21 cellular contexts compared by ENCODE assay signal in genomic region chr18:36567800-36568199, GRCh38.
"Had no signal": no experiment of that assay in that cellular context is flagged by ENCODE, and none has a peak within 500 bp of the region (broad histone marks: within the 10 kb centered on the region; RNA-seq: fewer than 3 reads in every experiment).

No MANE protein-coding gene starts in this region.

- DNase-seq: activated CD4-positive, alpha-beta T cell treated with anti-CD3 and anti-CD28 coated beads, Interleukin-2, amount 10 ng/mL, durations not matched to agents 7 days and 5 days; activated CD4-positive, CD25-positive, alpha-beta regulatory T cell; activated CD8-positive, alpha-beta T cell treated with anti-CD3 and anti-CD28 coated beads, Interleukin-2, amount 10 ng/mL, durations not matched to agents 7 days and 5 days; activated naive CD4-positive, alpha-beta T cell treated with anti-CD3 and anti-CD28 coated beads for 36 hours; activated T-cell treated with anti-CD3 and anti-CD28 coated beads, Interleukin-2, amount 50 U/mL, for 24 hours; erythroblast; gastrocnemius medialis; head of caudate nucleus; left colon; mucosa of descending colon; naive B cell; pancreas; right lobe of liver; stimulated activated CD4-positive, alpha-beta T cell treated with anti-CD3 and anti-CD28 coated beads, Interleukin-4, amount 100 ng/mL, for 1 hour; stimulated activated naive CD8-positive, alpha-beta T cell treated with anti-CD3 and anti-CD28 coated beads, Interleukin-15, amount 100 ng/mL, for 72 hours; transverse colon had no signal

- H3K9me3 ChIP-seq: gastrocnemius medialis, mucosa of descending colon, pancreas, right lobe of liver, suprapubic skin, transverse colon, vagina had no signal

- H3K27ac ChIP-seq: coronary artery, gastrocnemius medialis, pancreas, right lobe of liver, suprapubic skin, transverse colon, vagina had no signal

- H3K4me3 Mint-ChIP-seq: activated CD4-positive, alpha-beta T cell treated with anti-CD3 and anti-CD28 coated beads, Interleukin-2, amount 10 ng/mL, durations not matched to agents 7 days and 5 days; activated CD8-positive, alpha-beta T cell treated with anti-CD3 and anti-CD28 coated beads, Interleukin-2, amount 10 ng/mL, durations not matched to agents 7 days and 5 days; activated naive CD4-positive, alpha-beta T cell treated with anti-CD3 and anti-CD28 coated beads for 36 hours; activated T-cell treated with anti-CD3 and anti-CD28 coated beads, Interleukin-2, amount 50 U/mL, for 24 hours; brain; naive B cell; stimulated activated naive CD8-positive, alpha-beta T cell treated with anti-CD3 and anti-CD28 coated beads, Interleukin-15, amount 100 ng/mL, for 72 hours had no signal

- H3K4me2 ChIP-seq: smooth muscle cell had no signal

- H3K36me3 Mint-ChIP-seq: brain, naive B cell had no signal

- H3K4me1 Mint-ChIP-seq: activated CD4-positive, alpha-beta T cell treated with anti-CD3 and anti-CD28 coated beads, Interleukin-2, amount 10 ng/mL, durations not matched to agents 7 days and 5 days; naive B cell; stimulated activated naive CD8-positive, alpha-beta T cell treated with anti-CD3 and anti-CD28 coated beads, Interleukin-15, amount 100 ng/mL, for 72 hours had no signal

- H3K4me1 ChIP-seq: pancreas, right lobe of liver, transverse colon, vagina had no signal

- H3K27me3 ChIP-seq: gastrocnemius medialis, pancreas, right lobe of liver, suprapubic skin, transverse colon, vagina had no signal

- H3K9me3 Mint-ChIP-seq: activated CD4-positive, alpha-beta T cell treated with anti-CD3 and anti-CD28 coated beads, Interleukin-2, amount 10 ng/mL, durations not matched to agents 7 days and 5 days; activated naive CD4-positive, alpha-beta T cell treated with anti-CD3 and anti-CD28 coated beads for 36 hours; activated T-cell treated with anti-CD3 and anti-CD28 coated beads, Interleukin-2, amount 50 U/mL, for 24 hours; brain; stimulated activated naive CD8-positive, alpha-beta T cell treated with anti-CD3 and anti-CD28 coated beads, Interleukin-15, amount 100 ng/mL, for 72 hours had no signal

- H3K36me3 ChIP-seq: gastrocnemius medialis, pancreas, right lobe of liver, suprapubic skin, transverse colon, vagina had no signal

- ATAC-seq: activated CD8-positive, alpha-beta T cell treated with anti-CD3 and anti-CD28 coated beads, Interleukin-2, amount 10 ng/mL, durations not matched to agents 7 days and 5 days; gastrocnemius medialis; left colon; mucosa of descending colon; pancreas; stimulated activated naive CD8-positive, alpha-beta T cell treated with anti-CD3 and anti-CD28 coated beads, Interleukin-15, amount 100 ng/mL, for 72 hours had no signal

- FAIRE-seq: pancreas had no signal

- H3K4me3 ChIP-seq: coronary artery, gastrocnemius medialis, mucosa of descending colon, pancreas, right lobe of liver, smooth muscle cell, suprapubic skin, transverse colon, vagina had no signal

- H3K27ac Mint-ChIP-seq: activated CD4-positive, alpha-beta T cell treated with anti-CD3 and anti-CD28 coated beads, Interleukin-2, amount 10 ng/mL, durations not matched to agents 7 days and 5 days; activated CD8-positive, alpha-beta T cell treated with anti-CD3 and anti-CD28 coated beads, Interleukin-2, amount 10 ng/mL, durations not matched to agents 7 days and 5 days; activated naive CD4-positive, alpha-beta T cell treated with anti-CD3 and anti-CD28 coated beads for 36 hours; activated T-cell treated with anti-CD3 and anti-CD28 coated beads, Interleukin-2, amount 50 U/mL, for 24 hours; stimulated activated naive CD8-positive, alpha-beta T cell treated with anti-CD3 and anti-CD28 coated beads, Interleukin-15, amount 100 ng/mL, for 72 hours had no signal
